ENCODE assay signal across 9 cellular contexts in genomic region chr3:49805884-49806701, GRCh38. TPM values are rescaled to one million over a fixed set of nuclear protein-coding genes. Genes with fewer than 3 reads are reported as not detected.
DNase-seq lines count a peak whose midpoint lies in the region; ATAC-seq and TF ChIP-seq lines count a peak whose summit lies in the region.
"Had no signal": no experiment of that assay in that cellular context is flagged by ENCODE, and none has a peak within 500 bp of the region (broad histone marks: within the 10 kb centered on the region; RNA-seq: fewer than 3 reads in every experiment).

No MANE protein-coding gene starts in this region.

- H3K27ac ChIP-seq in cardiac muscle cell (peak overlapping the region; percentile 35), mesendoderm (ENCODE audit: low read depth, low read length) (no peak overlapping the region), aorta (ENCODE audit: low read depth in 1 of 2, low read length in 2 of 2) (peak overlapping the region; percentile 50 to 84)

- peak overlapping the region in 4 of 5 experiments; percentile 70 to 98 (median 86) for H3K27ac Mint-ChIP-seq in brain

- H3K23ac ChIP-seq in mesendoderm (ENCODE audit: low read length), result no peak overlapping the region

- H3K4me3 ChIP-seq in cardiac muscle cell (no peak overlapping the region), mesendoderm (ENCODE audit: low read length) (no peak overlapping the region), aorta (ENCODE audit: low read length in 2 of 2) (no peak overlapping the region)

- H3K4me3 Mint-ChIP-seq in brain, result peak overlapping the region in 2 of 5 experiments; percentile 72 to 93

- TF ChIP-seq CTCF in cardiac muscle cell (IDR thresholded peaks at IDR 0.05; ENCODE audit: low read depth, low read length), result no peak
- no peak for TF ChIP-seq CTCF in brain (conservative IDR thresholded peaks at IDR 0.05)

- peak overlapping the region; percentile 11 for H3K18ac ChIP-seq in mesendoderm (ENCODE audit: low read length)

- no peaks in the 10 kb centered on the region for H3K36me3 ChIP-seq in cardiac muscle cell
- no peaks in the 10 kb centered on the region for H3K36me3 ChIP-seq in mesendoderm (ENCODE audit: control insufficient read depth, insufficient read depth, low read length)
- H3K36me3 ChIP-seq in aorta (ENCODE audit: control insufficient read depth in 1 of 2, insufficient read depth in 2 of 2, low read length in 1 of 2), result peaks cover 0 to 1% of the 10 kb centered on the region in 2 donors

- peak overlapping the region; percentile 13 for H3K9ac ChIP-seq in mesendoderm (ENCODE audit: low read length)

- H3K4ac ChIP-seq in mesendoderm (ENCODE audit: low read depth, low read length), result no peak overlapping the region

- intact Hi-C loops in Right ventricle myocardium inferior (cut with DNase I) (no loop called here), aorta (cut with DNase I) (no loop called here)

- H3K27me3 ChIP-seq in cardiac muscle cell (peaks cover 24% of the 10 kb centered on the region), mesendoderm (ENCODE audit: insufficient read depth, low read length, poor library complexity) (no peaks in the 10 kb centered on the region), aorta (ENCODE audit: control insufficient read depth in 1 of 2, insufficient read depth in 2 of 2, low read length in 1 of 2) (no peaks in the 10 kb centered on the region)

- H3K9me3 ChIP-seq in cardiac muscle cell (ENCODE audit: low read depth) (no peaks in the 10 kb centered on the region), aorta (ENCODE audit: control insufficient read depth, low read length) (no peaks in the 10 kb centered on the region)

- no CpG with 5 or more reads among the region's 11 CpGs for WGBS in mesendoderm (ENCODE audit: extremely low coverage, insufficient coverage, low lambda C conversion rate)
- WGBS in aorta, 2 donors, result 52 to 59% methylated on average over 11 of the region's 11 CpGs

- H3K36me3 Mint-ChIP-seq in brain, result no peaks in the 10 kb centered on the region

- peaks cover 0 to 4% (median 0%) of the 10 kb centered on the region in 5 experiments for H3K9me3 Mint-ChIP-seq in brain

- no peaks in the 10 kb centered on the region for H3K79me1 ChIP-seq in mesendoderm (ENCODE audit: low read length)

- peaks cover 48% of the 10 kb centered on the region for H3K4me1 Mint-ChIP-seq in brain

- peaks cover 17% of the 10 kb centered on the region for H3K27me3 Mint-ChIP-seq in brain

- ATAC-seq in Right ventricle myocardium inferior (no peak), aorta (ENCODE audit: low FRiP score) (no peak), HG02884 (IDR thresholded peaks at IDR 0.05; ENCODE audit: unreplicated experiment) (no peak)

- no peak overlapping the region for H2BK15ac ChIP-seq in mesendoderm (replicated peaks; ENCODE audit: low read depth)

- no peaks in the 10 kb centered on the region for H3K79me2 ChIP-seq in mesendoderm (ENCODE audit: control insufficient read depth, insufficient read depth, low read length)

- no peak overlapping the region for H4K8ac ChIP-seq in mesendoderm (ENCODE audit: low read depth, low read length)

- H3K56ac ChIP-seq in mesendoderm (ENCODE audit: low read length), result peak overlapping the region; percentile 67

- H2BK5ac ChIP-seq in mesendoderm (ENCODE audit: low read length), result no peak overlapping the region

- H2AK5ac ChIP-seq in mesendoderm (ENCODE audit: low read length), result peak overlapping the region; percentile 97

- H2BK120ac ChIP-seq in mesendoderm (ENCODE audit: low read depth, low read length), result peak overlapping the region; percentile 19

- no peak overlapping the region for H4K5ac ChIP-seq in mesendoderm (ENCODE audit: low read length)

- no peak overlapping the region for H3K4me2 ChIP-seq in mesendoderm (ENCODE audit: low read length)

- peaks cover 32% of the 10 kb centered on the region for H3K4me1 ChIP-seq in cardiac muscle cell (ENCODE audit: low read depth)
- peaks cover 8% of the 10 kb centered on the region for H3K4me1 ChIP-seq in mesendoderm (ENCODE audit: control insufficient read depth, low read depth, low read length)
- H3K4me1 ChIP-seq in aorta (ENCODE audit: control insufficient read depth in 1 of 2, insufficient read depth in 2 of 2, low read length in 2 of 2), result no peaks in the 10 kb centered on the region

- DNase-seq in cardiac muscle cell (ENCODE audit: low read depth in 1 of 2, low spot score in 1 of 2) (peak in 1 of 2 donors; percentile 89), Right ventricle myocardium inferior (ENCODE audit: missing footprints) (no peak), mesendoderm (peak; percentile 64), aorta (peak; percentile 65 to 75), NCI-H1930 (lab: John Stamatoyannopoulos, UW) (no peak), AG08395 (ENCODE audit: low spot score) (no peak)

RNA-seq across cellular contexts. Expression of gene INKA1, which starts 3.0 kb away (rescaled TPM):
- total RNA-seq in cardiac muscle cell, result 4.3 and 5.9 TPM in 2 replicates
- polyA plus RNA-seq in cardiac muscle cell, result 4.4 and 6.6 TPM in 2 replicates
- total RNA-seq in Right ventricle myocardium inferior, result 3.1 TPM
- polyA plus RNA-seq in brain (ENCODE audit: insufficient read depth, low read depth, low replicate concordance), result 2.1 TPM
- 0.62 TPM for polyA plus RNA-seq in mesendoderm (2013, experiment 1 of 2)
- polyA plus RNA-seq in mesendoderm (2013, experiment 2 of 2), result 0.69 TPM
- total RNA-seq in aorta, result 1 to 10 TPM; 5.5 to 8.8 TPM
- 10 to 100 TPM; 12.1 to 12.2 TPM for polyA plus RNA-seq in aorta

RNA-seq across cellular contexts. Expression of gene CDHR4, which starts 6.4 kb away (rescaled TPM):
- total RNA-seq in cardiac muscle cell (not detected in 2 replicates), Right ventricle myocardium inferior (not detected), aorta (1 to 10 TPM in 1 of 2 donors, under 1 TPM in 1; 0.26 to 1.1 TPM)
- polyA plus RNA-seq in cardiac muscle cell (0.27 TPM in 1 of 2 replicates, not detected in the other), brain (ENCODE audit: insufficient read depth, low read depth, low replicate concordance) (not detected), aorta (1 to 10 TPM in 1 of 2 donors, not detected in 1; 5.0 TPM)
- 0.04 TPM for polyA plus RNA-seq in mesendoderm (2013, experiment 1 of 2)
- polyA plus RNA-seq in mesendoderm (2013, experiment 2 of 2), result 0.03 TPM
- polyA plus RNA-seq: keratinocyte had no signal

RNA-seq across cellular contexts. Expression of gene UBA7, which starts 7.7 kb away (rescaled TPM):
- total RNA-seq in cardiac muscle cell (1.5 and 5.4 TPM in 2 replicates), Right ventricle myocardium inferior (23.1 TPM), aorta (100 to 1,000 TPM in 1 of 2 donors, 10 to 100 TPM in 1; 45.2 to 102 TPM)
- polyA plus RNA-seq in cardiac muscle cell (1.8 and 4.4 TPM in 2 replicates), brain (ENCODE audit: insufficient read depth, low read depth, low replicate concordance) (3.4 TPM), aorta (100 to 1,000 TPM in 1 of 2 donors, 10 to 100 TPM in 1; 34.7 to 199 TPM)
- 0.06 TPM for polyA plus RNA-seq in mesendoderm (2013, experiment 1 of 2)
- polyA plus RNA-seq in mesendoderm (2013, experiment 2 of 2), result 0.17 TPM

RNA-seq across cellular contexts. Expression of gene IP6K1, which starts 19.8 kb away (rescaled TPM):
- total RNA-seq in cardiac muscle cell (40.3 and 44.4 TPM in 2 replicates), Right ventricle myocardium inferior (19.0 TPM), aorta (10 to 100 TPM; 36.5 to 40.2 TPM)
- polyA plus RNA-seq in cardiac muscle cell (24.4 and 30.1 TPM in 2 replicates), brain (ENCODE audit: insufficient read depth, low read depth, low replicate concordance) (46.3 TPM), aorta (10 to 100 TPM in 1 of 2 donors, 1 to 10 TPM in 1; 9.4 to 19.5 TPM)
- polyA plus RNA-seq in mesendoderm (2013, experiment 1 of 2), result 18.7 TPM
- 17.1 TPM for polyA plus RNA-seq in mesendoderm (2013, experiment 2 of 2)

RNA-seq across cellular contexts. Expression of gene TRAIP, which starts 50.3 kb away (rescaled TPM):
- total RNA-seq in cardiac muscle cell, result 6.6 and 13.3 TPM in 2 replicates
- 6.7 and 9.5 TPM in 2 replicates for polyA plus RNA-seq in cardiac muscle cell
- 2.5 TPM for total RNA-seq in Right ventricle myocardium inferior
- polyA plus RNA-seq in brain (ENCODE audit: insufficient read depth, low read depth, low replicate concordance), result 6.8 TPM
- 18.5 TPM for polyA plus RNA-seq in mesendoderm (2013, experiment 1 of 2)
- 19.7 TPM for polyA plus RNA-seq in mesendoderm (2013, experiment 2 of 2)
- total RNA-seq in aorta, result 1 to 10 TPM in 1 of 2 donors, under 1 TPM in 1; 0.94 to 2.6 TPM
- polyA plus RNA-seq in aorta, result 1 to 10 TPM in 1 of 2 donors, under 1 TPM in 1; 0.63 to 3.1 TPM

Comparison
In these comparisons a context has a peak if more than half of its experiments do, and no peak if none do; other contexts are left out.
1. DNase-seq: peak in mesendoderm (single experiment) and aorta (2 of 2); none in Right ventricle myocardium inferior (single experiment), NCI-H1930 (0 of 2) and AG08395 (single experiment).